ENCODE assay signal across 9 cellular contexts in genomic region chr4:94451669-94452475, GRCh38. TPM values are rescaled to one million over a fixed set of nuclear protein-coding genes. Genes with fewer than 3 reads are reported as not detected.
DNase-seq lines count a peak whose midpoint lies in the region; ATAC-seq, FAIRE-seq and TF ChIP-seq lines count a peak whose summit lies in the region.
"Had no signal": no experiment of that assay in that cellular context is flagged by ENCODE, and none has a peak within 500 bp of the region (broad histone marks: within the 10 kb centered on the region; RNA-seq: fewer than 3 reads in every experiment).

Gene PDLIM5, plus strand, starts transcription at chr4:94451942. Its CDS starts 3,347 bp downstream, at chr4:94455289.

- H3K36me3 ChIP-seq in kidney (ENCODE audit: control insufficient read depth in 1 of 2, insufficient read depth in 2 of 2, low read length in 2 of 2), result no peaks in the 10 kb centered on the region

- peak within 1 kb of the TSS; percentile 50 for H3K27ac Mint-ChIP-seq in central memory CD8-positive, alpha-beta T cell (ENCODE audit: low read depth)

- peak within 1 kb of the TSS; percentile 95 to 98 for H3K27ac ChIP-seq in kidney (ENCODE audit: low read depth in 2 of 2, low read length in 2 of 2)

- peaks cover 6% of the 10 kb centered on the region for H3K36me3 Mint-ChIP-seq in central memory CD8-positive, alpha-beta T cell (ENCODE audit: insufficient read depth)

- H3K4me3 ChIP-seq in kidney (ENCODE audit: low read length in 2 of 2), result peak within 1 kb of the TSS; percentile 75 to 96

- intact Hi-C loops in kidney (cut with DNase I), result no loop called here

- no peak for TF ChIP-seq CTCF in kidney (IDR thresholded peaks at IDR 0.05; ENCODE audit: borderline replicate concordance, extremely low read depth, insufficient read depth)

- peaks cover 0 to 21% of the 10 kb centered on the region in 2 donors for H3K4me1 ChIP-seq in kidney (ENCODE audit: control insufficient read depth in 1 of 2, insufficient read depth in 1 of 2, low read depth in 1 of 2, low read length in 2 of 2)

- FAIRE-seq in kidney (lab: Jason Lieb, UNC), result no peak
- FAIRE-seq: TTC549 had no signal

- no peaks in the 10 kb centered on the region for H3K9me3 Mint-ChIP-seq in central memory CD8-positive, alpha-beta T cell

- peaks cover 26% of the 10 kb centered on the region for H3K27me3 Mint-ChIP-seq in central memory CD8-positive, alpha-beta T cell

- H3K4me1 Mint-ChIP-seq in central memory CD8-positive, alpha-beta T cell, result peaks cover 30% of the 10 kb centered on the region

- ATAC-seq in GM18873 (IDR thresholded peaks at IDR 0.05; ENCODE audit: low FRiP score, unreplicated experiment) (peak; percentile 84), HG03135 (IDR thresholded peaks at IDR 0.05; ENCODE audit: unreplicated experiment) (peak; percentile 91)
- peak; percentile 95 to 96 for ATAC-seq in activated CD4-positive, CD25-positive, alpha-beta regulatory T cell treated with anti-CD3 and anti-CD28 coated beads, Interleukin-2, amount 50 U/mL, for 24 hours
- ATAC-seq in central memory CD8-positive, alpha-beta T cell (replicated peaks; ENCODE audit: extremely low read depth, poor library complexity, severe bottlenecking), result peak; percentile 96

- peak; percentile 95 for DNase-seq in AG08396 (ENCODE audit: low spot score)
- DNase-seq in NCI-H226, result peak; percentile 72
- DNase-seq in central memory CD8-positive, alpha-beta T cell (ENCODE audit: low spot score in 2 of 2), result peak; percentile 72 to 80
- peak; percentile 97 for DNase-seq in kidney
- peak; percentile 91 for DNase-seq in stimulated activated CD4-positive, alpha-beta T cell treated with anti-CD3 and anti-CD28 coated beads, Interleukin-15, amount 100 ng/mL, for 24 hours

- H3K4me3 Mint-ChIP-seq in central memory CD8-positive, alpha-beta T cell, result peak within 1 kb of the TSS; percentile 88

- no peaks in the 10 kb centered on the region for H3K9me3 ChIP-seq in kidney (ENCODE audit: control insufficient read depth in 1 of 2, low read length in 2 of 2)

- H3K9ac ChIP-seq in kidney (ENCODE audit: low read length in 2 of 2), result peak within 1 kb of the TSS; percentile 90 to 92

RNA-seq across cellular contexts. Expression of gene PDLIM5, which starts in this region (rescaled TPM):
- 167 TPM for total RNA-seq in kidney
- 24.3 TPM for polyA plus RNA-seq in kidney (ENCODE audit: insufficient read depth, low read depth, low replicate concordance)

Comparison
In these comparisons a context has a peak if more than half of its experiments do, and no peak if none do; other contexts are left out.
1. Peak in every context shown above with its lines: DNase-seq, ATAC-seq, H3K4me3 ChIP-seq and H3K27ac ChIP-seq.